19 cellular contexts compared by ENCODE assay signal in the genomic region with DNA sequence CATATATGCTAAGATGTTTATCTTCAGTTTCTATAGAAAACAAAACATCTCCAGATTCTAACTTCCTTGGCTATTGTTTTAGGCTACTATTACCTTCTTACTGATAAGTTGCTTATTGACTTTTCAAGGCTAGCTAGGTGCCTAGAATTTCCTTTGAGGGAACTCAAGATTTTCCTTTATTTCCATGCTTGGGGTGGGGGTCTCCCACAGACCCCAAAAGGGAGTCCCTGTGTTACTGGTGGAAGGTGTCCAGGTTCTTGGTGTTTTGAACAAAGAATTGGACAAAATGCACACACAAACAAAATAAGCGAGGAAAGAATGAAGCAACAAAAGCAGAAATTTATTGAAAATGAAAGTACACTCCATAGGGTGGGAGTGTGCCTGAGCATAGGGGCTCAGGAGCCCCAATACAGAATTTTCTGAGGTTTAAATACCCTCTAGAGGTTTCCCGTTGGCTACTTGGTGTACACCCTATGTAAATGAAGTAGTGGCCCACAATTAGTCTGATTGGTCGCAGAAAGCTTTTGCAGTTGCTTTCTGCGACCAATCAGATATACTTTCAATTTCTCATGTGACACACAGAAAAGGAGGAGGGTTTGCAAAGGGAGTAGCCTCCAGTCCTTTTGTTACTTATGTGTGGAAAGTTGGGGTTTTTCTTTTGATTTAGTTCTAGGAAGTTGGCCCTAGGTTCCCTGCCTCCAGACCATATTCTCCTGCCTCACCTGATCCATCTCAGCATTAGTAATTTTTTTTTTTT.
DNase-seq lines count a peak whose midpoint lies in the region; ATAC-seq and TF ChIP-seq lines count a peak whose summit lies in the region.
"Had no signal": no experiment of that assay in that cellular context is flagged by ENCODE, and none has a peak within 500 bp of the region (broad histone marks: within the 10 kb centered on the region; RNA-seq: fewer than 3 reads in every experiment).

No MANE protein-coding gene starts in this region.

- TF ChIP-seq POLR2A in lower leg skin (IDR thresholded peaks at IDR 0.05): no peak

- in situ Hi-C loops in Caki2 (cut with HindIII; ENCODE audit: low pct_unique_long_range_greater_than_20kb, low sequenced_read_pairs): no loop called here

- peak; percentile 42 for DNase-seq in Caki2 (ENCODE audit: low read depth)
- DNase-seq in MV-4-11 (lab: John Stamatoyannopoulos, UW): peak; percentile 3
- peak; percentile 39 to 47 for DNase-seq in SHP77 (lab: John Stamatoyannopoulos, UW)
- DNase-seq in lower leg skin (ENCODE audit: low spot score in 2 of 2): no peak
- DNase-seq in NCI-H748 (lab: John Stamatoyannopoulos, UW; ENCODE audit: unreplicated experiment): no peak
- DNase-seq: activated CD4-positive, alpha-beta T cell treated with anti-CD3 and anti-CD28 coated beads, Interleukin-2, amount 10 ng/mL, durations not matched to agents 24 days and 14 days; activated naive CD4-positive, alpha-beta T cell; activated T-cell treated with anti-CD3 and anti-CD28 coated beads for 4 hours; DMS 273 treated with DMSO at 0.1 percent for 48 hours; endodermal cell; NCI-H2107; NCI-H526; spleen; stimulated activated CD8-positive, alpha-beta memory T cell treated with anti-CD3 and anti-CD28 coated beads, Interleukin-4, amount 100 ng/mL, for 48 hours had no signal

- no peak overlapping the region for H3K4me3 ChIP-seq in mucosa of rectum (ENCODE audit: low read length in 2 of 2)
- H3K4me3 ChIP-seq in lower leg skin (ENCODE audit: low read depth, poor library complexity, severe bottlenecking): no peak overlapping the region
- H3K4me3 ChIP-seq: BLaER1, spleen, suprapubic skin had no signal

- intact Hi-C loops in lower leg skin (cut with DNase I; ENCODE audit: low total_unique reads): no loop called here

- H3K36me3 ChIP-seq in mucosa of rectum (ENCODE audit: control insufficient read depth in 2 of 2, insufficient read depth in 2 of 2, low read length in 2 of 2): no peaks in the 10 kb centered on the region
- H3K36me3 ChIP-seq: BLaER1, spleen, suprapubic skin had no signal

- peaks cover 33 to 40% of the 10 kb centered on the region in 2 donors for H3K4me1 ChIP-seq in mucosa of rectum (ENCODE audit: control insufficient read depth in 2 of 2, insufficient read depth in 2 of 2, low read length in 2 of 2)

- 97 to 98% methylated on average over 4 of the region's 4 CpGs for WGBS in lower leg skin, 2 donors

- H3K27ac ChIP-seq in mucosa of rectum (ENCODE audit: low read depth in 2 of 2, low read length in 2 of 2): peak overlapping the region; percentile 93 to 97
- H3K27ac ChIP-seq: BLaER1, spleen had no signal

- no peak overlapping the region for H3K9ac ChIP-seq in mucosa of rectum (ENCODE audit: low read depth in 1 of 2, low read length in 2 of 2)
- H3K9ac ChIP-seq: BLaER1 had no signal

- ATAC-seq in HG02970 (IDR thresholded peaks at IDR 0.05; ENCODE audit: low FRiP score, unreplicated experiment): no peak
- ATAC-seq: SK-N-SH treated with all-trans-retinoic acid at 6 μM for 48 hours had no signal

- H3K27me3 ChIP-seq in mucosa of rectum (ENCODE audit: control insufficient read depth in 2 of 2, insufficient read depth in 2 of 2, low read length in 2 of 2): no peaks in the 10 kb centered on the region
- H3K27me3 ChIP-seq: BLaER1, spleen, suprapubic skin had no signal

- no peaks in the 10 kb centered on the region for H3K9me3 ChIP-seq in mucosa of rectum (ENCODE audit: control insufficient read depth in 2 of 2, low read length in 2 of 2)
- H3K9me3 ChIP-seq: suprapubic skin had no signal

- no peak for TF ChIP-seq CTCF in lower leg skin (IDR thresholded peaks at IDR 0.05)

Comparison
In these comparisons a context has a peak if more than half of its experiments do, and no peak if none do; other contexts are left out.
1. DNase-seq: peak in Caki2 (single experiment), MV-4-11 (single experiment) and SHP77 (2 of 2); none in lower leg skin (0 of 2) and NCI-H748 (single experiment).